Comparison of ENCODE assay signal across 17 cellular contexts in the genomic region with DNA sequence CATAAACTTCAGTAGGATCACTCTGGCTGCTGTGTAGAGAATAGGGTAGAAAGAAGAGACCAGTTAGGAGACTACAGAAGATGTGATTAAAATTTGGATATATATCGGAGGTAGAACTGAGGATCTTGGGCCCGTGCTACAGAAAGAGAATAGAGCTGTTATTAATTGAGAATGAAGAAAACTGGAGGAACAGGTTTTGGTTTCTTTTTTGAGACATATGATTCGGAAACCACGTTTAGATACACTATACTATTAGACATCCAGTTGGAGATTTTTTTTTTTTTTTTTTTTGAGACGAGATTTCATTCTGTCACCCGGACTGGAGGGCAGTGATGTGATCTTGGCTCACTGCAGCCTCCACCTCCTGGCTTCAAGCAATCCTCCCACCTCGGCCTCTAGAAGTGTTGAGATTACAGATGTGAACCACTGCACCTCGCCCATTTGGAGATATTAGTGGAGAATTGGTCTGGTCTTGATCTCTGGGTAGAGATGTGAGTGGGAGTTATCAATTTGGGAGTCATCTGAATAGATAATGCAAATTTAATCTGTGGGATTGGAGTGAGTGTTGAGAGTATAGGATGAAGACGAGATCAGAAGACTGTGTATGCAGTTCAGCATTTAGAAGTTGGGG. TPM values are rescaled to one million over a fixed set of nuclear protein-coding genes. Genes with fewer than 3 reads are reported as not detected.
A peak's percentile ranks its signal among the peaks of the same experiment; 100 is the strongest.
DNase-seq lines count a peak whose midpoint lies in the region; ATAC-seq and TF ChIP-seq lines count a peak whose summit lies in the region.
"Had no signal": no experiment of that assay in that cellular context is flagged by ENCODE, and none has a peak within 500 bp of the region (broad histone marks: within the 10 kb centered on the region; RNA-seq: fewer than 3 reads in every experiment).

No MANE protein-coding gene starts in this region.

- H3K4me3 ChIP-seq in Loucy (ENCODE audit: low read length, poor library complexity, severe bottlenecking) = no peak overlapping the region
- H3K4me3 ChIP-seq: left ventricle myocardium inferior, SJCRH30 had no signal

- H3K9me3 ChIP-seq in Loucy (ENCODE audit: insufficient read depth, low read depth, low read length) = no peaks in the 10 kb centered on the region
- H3K9me3 ChIP-seq: left ventricle myocardium inferior had no signal

- DNase-seq in DMS53 treated with DMSO at 0.1 percent for 48 hours (lab: John Stamatoyannopoulos, UW; ENCODE audit: unreplicated experiment) (peak; percentile 13), epithelial cell of prostate (ENCODE audit: low read depth, low spot score) (no peak), progenitor cell of endocrine pancreas (ENCODE audit: low spot score, unreplicated experiment) (no peak), islet precursor cell (no peak), NCI-H2171 (lab: John Stamatoyannopoulos, UW) (no peak)
- DNase-seq: activated CD8-positive, alpha-beta memory T cell treated with anti-CD3 and anti-CD28 coated beads, Interleukin-2, amount 50 U/mL, for 48 hours; activated gamma-delta T cell treated with Interleukin-2 at 50 U/mL for 16 hours; AML-193; amygdala; COR-L47; left ventricle myocardium inferior; retina; SJCRH30 had no signal

- peaks cover 47% of the 10 kb centered on the region for H4K20me1 ChIP-seq in Loucy (ENCODE audit: insufficient read depth, low read length, poor library complexity, severe bottlenecking)

- H3K27me3 ChIP-seq in Loucy (ENCODE audit: insufficient read depth, low read length, poor library complexity, severe bottlenecking) = no peaks in the 10 kb centered on the region
- H3K27me3 ChIP-seq: SJCRH30 had no signal

- peaks cover 2% of the 10 kb centered on the region for H3K36me3 Mint-ChIP-seq in progenitor cell of endocrine pancreas (ENCODE audit: insufficient read depth)

- H3K4me2 ChIP-seq in Loucy (ENCODE audit: low read depth, low read length, poor library complexity, severe bottlenecking) = peak overlapping the region; percentile 2

- peaks cover 29% of the 10 kb centered on the region for H3K4me1 ChIP-seq in Loucy (ENCODE audit: insufficient read depth, low read length, poor library complexity, severe bottlenecking)

- H3K4me1 Mint-ChIP-seq in progenitor cell of endocrine pancreas (ENCODE audit: low read depth) = peaks cover 41% of the 10 kb centered on the region

- no peak overlapping the region for H3K4me3 Mint-ChIP-seq in progenitor cell of endocrine pancreas (ENCODE audit: low read depth)
- H3K4me3 Mint-ChIP-seq: IgD-negative memory B cell; T-helper 1 cell treated with Interleukin-12 subunit alpha and Interleukin-12 subunit beta and Interleukin-4 antibody, amounts not matched to agents 30 μg/mL and 1 μg/mL, for 36 hours had no signal

- H3K9me3 Mint-ChIP-seq in progenitor cell of endocrine pancreas (ENCODE audit: low read depth) = no peaks in the 10 kb centered on the region
- H3K9me3 Mint-ChIP-seq: IgD-negative memory B cell; T-helper 1 cell treated with Interleukin-12 subunit alpha and Interleukin-12 subunit beta and Interleukin-4 antibody, amounts not matched to agents 30 μg/mL and 1 μg/mL, for 36 hours had no signal

- H3K9me2 ChIP-seq in Loucy (replicated peaks; ENCODE audit: low read depth, low read length) = no peaks in the 10 kb centered on the region

- H2AFZ ChIP-seq in Loucy (ENCODE audit: low read length) = no peak overlapping the region

- H3K9ac ChIP-seq in Loucy (ENCODE audit: low read depth, low read length, poor library complexity, severe bottlenecking) = no peak overlapping the region

- no peak for ATAC-seq in HG03159 (IDR thresholded peaks at IDR 0.05; ENCODE audit: unreplicated experiment)

- peaks cover 7% of the 10 kb centered on the region; the same call in 1 of the 2 replicates for H3F3A ChIP-seq in Loucy (ENCODE audit: low read depth)

- peaks cover 96% of the 10 kb centered on the region for H3K79me2 ChIP-seq in Loucy (ENCODE audit: insufficient read depth, low read length)

- H3K27ac Mint-ChIP-seq in progenitor cell of endocrine pancreas = peak overlapping the region; percentile 40
- H3K27ac Mint-ChIP-seq: IgD-negative memory B cell; T-helper 1 cell treated with Interleukin-12 subunit alpha and Interleukin-12 subunit beta and Interleukin-4 antibody, amounts not matched to agents 30 μg/mL and 1 μg/mL, for 36 hours had no signal

- no peaks in the 10 kb centered on the region for H3K36me3 ChIP-seq in Loucy (ENCODE audit: insufficient read depth, low read length)
- H3K36me3 ChIP-seq: left ventricle myocardium inferior, SJCRH30 had no signal

- H3K27ac ChIP-seq in epithelial cell of prostate = peak overlapping the region; percentile 72
- H3K27ac ChIP-seq: left ventricle myocardium inferior, SJCRH30 had no signal

- H3K27me3 Mint-ChIP-seq in progenitor cell of endocrine pancreas = no peaks in the 10 kb centered on the region
- H3K27me3 Mint-ChIP-seq: IgD-negative memory B cell had no signal

- TF ChIP-seq CTCF in Loucy (conservative IDR thresholded peaks at IDR 0.05; ENCODE audit: low read length) (no peak), progenitor cell of endocrine pancreas (IDR thresholded peaks at IDR 0.05; ENCODE audit: unreplicated experiment) (no peak)

RNA-seq across cellular contexts. Expression of a gene that starts 50.9 kb away (rescaled TPM):
- 164 and 167 TPM in 2 replicates for total RNA-seq in progenitor cell of endocrine pancreas
